ENCODE assay signal across 23 cellular contexts in the genomic region with DNA sequence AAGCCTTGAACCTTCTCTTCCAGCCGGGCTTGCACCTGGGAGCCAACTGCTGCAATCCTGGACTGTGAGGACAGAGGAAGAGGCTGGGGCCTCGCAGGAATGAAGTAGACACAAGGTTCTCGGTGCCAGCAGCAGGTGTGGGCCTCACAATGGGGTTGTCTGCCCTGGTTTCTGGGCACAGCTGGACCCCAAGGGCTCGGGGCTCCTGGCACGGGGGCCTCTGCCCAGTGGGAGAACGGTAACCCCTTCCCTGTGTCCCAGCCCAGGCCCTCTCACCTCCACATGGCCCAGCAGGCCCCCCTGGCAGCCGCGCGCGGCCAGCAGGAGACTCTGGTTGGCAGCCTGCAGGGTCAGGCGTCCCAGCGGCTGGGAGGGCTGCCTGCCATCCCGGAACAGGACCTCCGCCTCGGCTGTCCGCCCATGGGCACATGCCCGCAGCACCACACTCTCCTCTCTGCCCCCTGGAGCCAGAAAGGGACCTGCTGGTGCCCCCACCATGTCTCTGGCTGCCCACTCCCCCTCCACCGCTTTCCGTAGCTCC. TPM values are rescaled to one million over a fixed set of nuclear protein-coding genes. Genes with fewer than 3 reads are reported as not detected.
A peak's percentile ranks its signal among the peaks of the same experiment; 100 is the strongest.
DNase-seq lines count a peak whose midpoint lies in the region; ATAC-seq, FAIRE-seq and TF ChIP-seq lines count a peak whose summit lies in the region.
"Had no signal": no experiment of that assay in that cellular context is flagged by ENCODE, and none has a peak within 500 bp of the region (broad histone marks: within the 10 kb centered on the region; RNA-seq: fewer than 3 reads in every experiment).

No MANE protein-coding gene starts in this region.

- H3K79me2 ChIP-seq in H1 (ENCODE audit: control insufficient read depth in 1 of 2, insufficient read depth in 2 of 2, low read length in 2 of 2): no peaks in the 10 kb centered on the region

- H2BK12ac ChIP-seq in H1 (ENCODE audit: low read depth, low read length): no peak overlapping the region

- DNase-seq in Right ventricle myocardium inferior (ENCODE audit: missing footprints) (peak; percentile 22), left ventricle myocardium inferior (no peak), H7 (peak; percentile 64), H1 (ENCODE audit: low read depth in 1 of 2, low spot score in 2 of 2) (no peak), posterior vena cava (ENCODE audit: low spot score) (peak; percentile 59), 8988T (no peak), mucosa of descending colon (no peak)
- DNase-seq: activated CD4-positive, alpha-beta T cell treated with anti-CD3 and anti-CD28 coated beads, Interleukin-2, amount 50 U/mL, for 4 hours; activated CD4-positive, CD25-positive, alpha-beta regulatory T cell; activated CD8-positive, alpha-beta memory T cell treated with anti-CD3 and anti-CD28 coated beads, Interleukin-2, amount 10 ng/mL, durations not matched to agents 7 days and 5 days; activated gamma-delta T cell treated with Interleukin-2 at 50 U/mL for 16 hours; activated T-cell treated with anti-CD3 and anti-CD28 coated beads, Interleukin-2, amount 50 U/mL, for 4 hours; CD8-positive, alpha-beta memory T cell; central memory CD4-positive, alpha-beta T cell; effector memory CD8-positive, alpha-beta T cell; Kasumi-1; kidney glomerular epithelial cell; stimulated activated CD4-positive, alpha-beta T cell treated with anti-CD3 and anti-CD28 coated beads, Interleukin-15, amount 100 ng/mL, for 24 hours; stimulated activated naive B cell treated with anti-CD40 and anti-IgM and Interleukin-4, amounts not matched to agents 10 μg/mL and 1 μg/mL and 100 μg/mL, for 72 hours; T-helper 17 cell had no signal

- no peak overlapping the region for H3K4ac ChIP-seq in H1 (replicated peaks; ENCODE audit: insufficient read length, low read depth, low read length)

- H3K27ac ChIP-seq in left ventricle myocardium inferior (replicated peaks): no peak overlapping the region
- no peak overlapping the region for H3K27ac ChIP-seq in H1 (ENCODE audit: low read depth, low read length)
- H3K27ac ChIP-seq: heart left ventricle had no signal

- H3K14ac ChIP-seq in H1 (ENCODE audit: insufficient read length): no peak overlapping the region

- H3K23ac ChIP-seq in H1 (ENCODE audit: insufficient read length): no peak overlapping the region

- H2AK5ac ChIP-seq in H1 (ENCODE audit: low read depth, low read length): no peak overlapping the region

- no peak overlapping the region for H3K4me2 ChIP-seq in H1 (ENCODE audit: insufficient read depth in 1 of 2, low read depth in 2 of 2, low read length in 2 of 2)

- H3K56ac ChIP-seq in H1 (replicated peaks; ENCODE audit: insufficient read length, low read depth, low read length): no peak overlapping the region

- H3K4me1 ChIP-seq in left ventricle myocardium inferior (peaks cover 7% of the 10 kb centered on the region), H1 (replicated peaks in 1 of 4; ENCODE audit: control insufficient read depth in 3 of 4, insufficient read depth in 4 of 4, low read length in 3 of 4) (peaks cover 0 to 34% (median 16%) of the 10 kb centered on the region in 4 experiments; a peak in 5 of 7 replicates), mucosa of descending colon (ENCODE audit: low read depth) (no peaks in the 10 kb centered on the region)

- no peaks in the 10 kb centered on the region for H4K20me1 ChIP-seq in H1 (replicated peaks in 1 of 2; ENCODE audit: control insufficient read depth in 1 of 2, insufficient read depth in 2 of 2, low read length in 2 of 2)

- H2BK15ac ChIP-seq in H1 (ENCODE audit: low read length): no peak overlapping the region

- no peaks in the 10 kb centered on the region for H3K79me1 ChIP-seq in H1 (ENCODE audit: low read depth, low read length)

- no peak for TF ChIP-seq RAD21 in H1 (IDR thresholded peaks at IDR 0.05 in 1 of 2, conservative IDR thresholded peaks at IDR 0.05 in 1 of 2; ENCODE audit: low read depth in 2 of 2, low read length in 2 of 2)

- WGBS in H1 (ENCODE audit: extremely low coverage in 1 of 2, insufficient coverage in 1 of 2, insufficient read length in 1 of 2, insufficient replicate concordance in 2 of 2, low coverage in 1 of 2, low lambda C conversion rate in 2 of 2, missing lambda C conversion rate in 1 of 2), 2 experiments: 93% methylated on average over 19 of the region's 19 CpGs; no CpG with 5 or more reads in 1 of the 2 experiments

- no peak overlapping the region; the same call in 1 of the 2 replicates for H3K18ac ChIP-seq in H1 (ENCODE audit: extremely low read depth, low read length)

- TF ChIP-seq EP300 in H1 (IDR thresholded peaks at IDR 0.05; ENCODE audit: borderline replicate concordance in 1 of 2, low read depth in 2 of 2, low read length in 2 of 2): no peak

- H3K36me3 ChIP-seq in left ventricle myocardium inferior (no peaks in the 10 kb centered on the region), H7 (replicated peaks; ENCODE audit: control insufficient read depth, insufficient read depth, low read length) (no peaks in the 10 kb centered on the region), H1 (ENCODE audit: control insufficient read depth in 2 of 4, insufficient read depth in 4 of 4, low read length in 3 of 4) (no peaks in the 10 kb centered on the region), mucosa of descending colon (ENCODE audit: low read depth) (no peaks in the 10 kb centered on the region)
- H3K36me3 ChIP-seq: heart left ventricle had no signal

- TF ChIP-seq POLR2A in H1 (IDR thresholded peaks at IDR 0.05; ENCODE audit: control extremely low read depth in 1 of 2, low read depth in 2 of 2, low read length in 2 of 2): no peak

- CTCF ChIA-PET in H1 (lab: Charles Lee; ENCODE audit: partially characterized antibody): interaction anchor here (0.7 to 15.8 kb wide), 7 partner anchors 11 to 234 kb away, joined by 3 to 266 read pairs (median 5); no protein-coding TSS in a partner anchor

- H3K9me3 ChIP-seq in left ventricle myocardium inferior (replicated peaks) (no peaks in the 10 kb centered on the region), H1 (ENCODE audit: insufficient read depth in 2 of 2, low read depth in 1 of 2, low read length in 1 of 2) (no peaks in the 10 kb centered on the region), mucosa of descending colon (no peaks in the 10 kb centered on the region)
- H3K9me3 ChIP-seq: heart left ventricle had no signal

- H4K8ac ChIP-seq in H1 (ENCODE audit: extremely low read depth, insufficient read depth, low read length): no peak overlapping the region; the same call in 1 of the 2 replicates

- ATAC-seq in Right ventricle myocardium inferior (no peak), mucosa of descending colon (no peak), HG03342 (IDR thresholded peaks at IDR 0.05; ENCODE audit: unreplicated experiment) (no peak)
- ATAC-seq: activated CD8-positive, alpha-beta memory T cell treated with anti-CD3 and anti-CD28 coated beads, Interleukin-2, amount 10 ng/mL, durations not matched to agents 7 days and 5 days; activated T-cell treated with anti-CD3 and anti-CD28 coated beads, Interleukin-2, amount 50 U/mL, for 4 hours; effector memory CD8-positive, alpha-beta T cell; heart left ventricle; stimulated activated naive B cell treated with anti-CD40 and anti-IgM and Interleukin-4, amounts not matched to agents 10 μg/mL and 1 μg/mL and 100 μg/mL, for 72 hours; T-helper 17 cell had no signal

- H3K9ac ChIP-seq in H1 (replicated peaks in 1 of 4; ENCODE audit: extremely low read depth in 1 of 4, low read depth in 3 of 4, low read length in 3 of 4): no peak overlapping the region

- POLR2A ChIA-PET in H1 (lab: Charles Lee; ENCODE audit: partially characterized antibody): interaction anchor here (1.1 to 1.3 kb wide), 2 partner anchors 8 to 84 kb away, joined by 3 to 4 read pairs; no protein-coding TSS in a partner anchor

- FAIRE-seq in H1 (lab: Jason Lieb, UNC): no peak
- FAIRE-seq: TTC549 had no signal

- H2BK120ac ChIP-seq in H1 (replicated peaks; ENCODE audit: low read depth, low read length): no peak overlapping the region

- no peak overlapping the region for H2AFZ ChIP-seq in H1 (ENCODE audit: low read length)

- intact Hi-C loops in Right ventricle myocardium inferior (cut with DNase I) (no loop called here), left ventricle myocardium inferior (cut with micrococcal nuclease) (no loop called here), posterior vena cava (cut with DNase I) (loop anchor here (10.0 kb wide), 2 partner anchors 323 to 673 kb away; no protein-coding TSS in a partner anchor), mucosa of descending colon (cut with DNase I, micrococcal nuclease) (loop anchor here in 1 of 2 donors (10.0 kb wide), 1 partner anchor 443 kb away; no protein-coding TSS in a partner anchor)

- peak overlapping the region; percentile 60; the same call in 1 of the 2 replicates for H2BK5ac ChIP-seq in H1 (ENCODE audit: low read depth, low read length)

- no peaks in the 10 kb centered on the region for H3K23me2 ChIP-seq in H1 (ENCODE audit: low read depth, low read length)

- peak overlapping the region; percentile 48; the same call in 1 of the 2 replicates for H2BK20ac ChIP-seq in H1 (ENCODE audit: low read length)

- H4K91ac ChIP-seq in H1 (replicated peaks; ENCODE audit: insufficient read length, low read length): no peak overlapping the region

- H4K5ac ChIP-seq in H1 (ENCODE audit: insufficient read length, low read depth, low read length): no peak overlapping the region

- TF ChIP-seq CTCF in left ventricle myocardium inferior (IDR thresholded peaks at IDR 0.05; ENCODE audit: borderline replicate concordance) (no peak), H1 (IDR thresholded peaks at IDR 0.05; ENCODE audit: control extremely low read depth in 1 of 3, insufficient read depth in 1 of 3, low read depth in 1 of 3, low read length in 3 of 3) (no peak), mucosa of descending colon (IDR thresholded peaks at IDR 0.05) (no peak)

- peaks cover 9% of the 10 kb centered on the region for H3K27me3 ChIP-seq in left ventricle myocardium inferior (ENCODE audit: low read depth)
- no peaks in the 10 kb centered on the region for H3K27me3 ChIP-seq in H7 (ENCODE audit: control insufficient read depth, insufficient read depth, low read length)
- H3K27me3 ChIP-seq in H1 (replicated peaks in 1 of 4; ENCODE audit: control insufficient read depth in 3 of 4, extremely low read depth in 1 of 4, insufficient read depth in 3 of 4, low read length in 3 of 4): no peaks in the 10 kb centered on the region

- H3K4me3 ChIP-seq in left ventricle myocardium inferior (no peak overlapping the region), H7 (ENCODE audit: insufficient read depth, low read depth, low read length) (no peak overlapping the region), H1 (ENCODE audit: extremely low read depth in 1 of 4, insufficient read depth in 2 of 4, low read depth in 3 of 4, low read length in 4 of 4) (no peak overlapping the region), mucosa of descending colon (no peak overlapping the region)
- H3K4me3 ChIP-seq: heart left ventricle had no signal

RNA-seq across cellular contexts. Expression of a gene that starts 46.9 kb away (rescaled TPM):
- total RNA-seq in Right ventricle myocardium inferior (0.76 TPM), left ventricle myocardium inferior (0.60 TPM), posterior vena cava (1 to 10 TPM in 1 of 2 donors, under 1 TPM in 1; 0.67 to 1.4 TPM), mucosa of descending colon (10 to 100 TPM in 1 of 3 donors, 1 to 10 TPM in 2; 2.1 to 12.1 (median 7.0) TPM)
- total RNA-seq in H7 (2014; rRNA removed; shearing (Covaris generic)): 58.8 and 59.2 TPM in 2 replicates
- 96.0 and 96.9 TPM in 2 replicates for total RNA-seq in H1 (2021; fragmentation: NEBNext Ultra II Directional; extraction: Animal tissue kit (Norgen Biotek cat#: 25700))
- 47.9 and 58.2 TPM in 2 replicates for polyA plus RNA-seq in H1 (2011; rRNA removed)
- 78.9 TPM for polyA plus RNA-seq in H1 (2011; cell fraction: cytosol; rRNA removed)
- polyA plus RNA-seq in H1 (2011; cell fraction: nucleus; rRNA removed): 19.3 TPM
- polyA plus RNA-seq in H1 (2012, experiment 1 of 2): 71.5 to 77.9 TPM (median 76.5 TPM) in 4 replicates
- polyA plus RNA-seq in H1 (2012, experiment 2 of 2): 74.2 TPM
- polyA plus RNA-seq in H1 (2013, experiment 1 of 2): 71.5 TPM
- polyA plus RNA-seq in H1 (2013, experiment 2 of 2): 71.5 TPM
- polyA minus RNA-seq in H1 (2011; rRNA and poly(A)+ RNA removed): 29.7 and 43.5 TPM in 2 replicates
- polyA minus RNA-seq in H1 (2011; cell fraction: cytosol; rRNA and poly(A)+ RNA removed): 27.9 TPM
- 24.2 TPM for polyA minus RNA-seq in H1 (2011; cell fraction: nucleus; rRNA and poly(A)+ RNA removed)

Comparison
In these comparisons a context has a peak if more than half of its experiments do, and no peak if none do; other contexts are left out.
1. DNase-seq: peak in Right ventricle myocardium inferior (single experiment), H7 (single experiment) and posterior vena cava (single experiment); none in left ventricle myocardium inferior (single experiment), H1 (0 of 2), 8988T (single experiment) and mucosa of descending colon (0 of 3).
2. intact Hi-C loops: an anchor here in posterior vena cava (10.0 kb wide); none called in Right ventricle myocardium inferior and left ventricle myocardium inferior.